In the genomic region with DNA sequence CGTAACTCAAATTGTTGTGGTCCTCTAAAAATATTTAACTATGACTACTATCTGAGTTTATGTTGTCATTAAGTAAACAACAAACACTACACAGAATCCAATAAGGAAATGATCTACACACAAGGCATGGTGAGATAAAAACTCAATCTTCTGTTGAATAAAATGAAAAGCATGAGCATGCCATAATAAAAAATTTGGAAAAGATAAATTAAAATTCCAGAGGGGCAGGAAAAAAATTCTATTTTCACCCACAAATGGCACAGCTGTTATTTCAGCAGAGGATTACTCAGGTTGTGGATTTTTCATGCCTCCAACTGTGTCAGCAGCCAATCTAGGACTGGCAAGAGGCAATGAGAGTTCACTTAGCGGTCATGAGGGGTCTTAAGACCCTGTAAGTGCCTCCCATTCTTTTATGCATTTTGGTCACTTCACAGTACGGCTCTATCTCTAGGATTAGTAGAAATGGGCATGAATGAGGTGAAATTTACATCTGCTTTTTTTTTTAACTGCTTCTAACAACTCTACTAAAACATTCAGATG, we compare ENCODE assay signal across 20 cellular contexts.
"Had no signal": no experiment of that assay in that cellular context is flagged by ENCODE, and none has a peak within 500 bp of the region (broad histone marks: within the 10 kb centered on the region; RNA-seq: fewer than 3 reads in every experiment).

No MANE protein-coding gene starts in this region.

- H3K4me1 Mint-ChIP-seq: naive B cell had no signal

- DNase-seq: activated CD4-positive, alpha-beta T cell treated with anti-CD3 and anti-CD28 coated beads, Interleukin-2, amount 50 U/mL, for 4 hours; activated CD4-positive, CD25-positive, alpha-beta regulatory T cell; activated naive CD4-positive, alpha-beta T cell treated with Interleukin-2 at 50 U/mL for 16 hours; activated T-cell treated with anti-CD3 and anti-CD28 coated beads for 4 hours; aorta; effector memory CD8-positive, alpha-beta T cell; erythroblast; left colon; lower lobe of right lung; naive B cell; pancreas; sigmoid colon; stimulated activated CD4-positive, alpha-beta T cell treated with anti-CD3 and anti-CD28 coated beads, Interleukin-2, amount 100 ng/mL, for 48 hours; stimulated activated naive CD4-positive, alpha-beta T cell; tibial artery had no signal

- H3K27ac Mint-ChIP-seq: dendritic cell treated with granulocyte-macrophage colony-stimulating factor and Interleukin-4, amounts not matched to agents 40 ng/mL and 50 ng/mL, for 4 days; mesothelial cell of epicardium; naive B cell had no signal

- H3K4me1 ChIP-seq: breast epithelium, gastroesophageal sphincter, lower lobe of right lung, pancreas, sigmoid colon, tibial artery, vagina had no signal

- H3K27me3 Mint-ChIP-seq: dendritic cell treated with granulocyte-macrophage colony-stimulating factor and Interleukin-4, amounts not matched to agents 40 ng/mL and 50 ng/mL, for 4 days; effector memory CD8-positive, alpha-beta T cell; naive B cell had no signal

- H3K36me3 ChIP-seq: breast epithelium, gastroesophageal sphincter, lower lobe of right lung, pancreas, sigmoid colon, tibial artery, vagina had no signal

- H3K4me3 Mint-ChIP-seq: dendritic cell treated with granulocyte-macrophage colony-stimulating factor and Interleukin-4, amounts not matched to agents 40 ng/mL and 50 ng/mL, for 4 days; effector memory CD8-positive, alpha-beta T cell; mesothelial cell of epicardium; naive B cell had no signal

- ATAC-seq: effector memory CD8-positive, alpha-beta T cell; gastroesophageal sphincter; left colon; lower lobe of right lung; pancreas had no signal

- H3K27me3 ChIP-seq: gastroesophageal sphincter, sigmoid colon, tibial artery, vagina had no signal

- H3K9me3 ChIP-seq: breast epithelium, gastroesophageal sphincter, lower lobe of right lung, pancreas, sigmoid colon, vagina had no signal

- H3K36me3 Mint-ChIP-seq: naive B cell had no signal

- H3K9me3 Mint-ChIP-seq: dendritic cell treated with granulocyte-macrophage colony-stimulating factor and Interleukin-4, amounts not matched to agents 40 ng/mL and 50 ng/mL, for 4 days; effector memory CD8-positive, alpha-beta T cell had no signal

- H3K4me3 ChIP-seq: breast epithelium, gastroesophageal sphincter, lower lobe of right lung, pancreas, sigmoid colon, tibial artery, vagina had no signal
